Comparison of ENCODE assay signal across 15 cellular contexts in the genomic region with DNA sequence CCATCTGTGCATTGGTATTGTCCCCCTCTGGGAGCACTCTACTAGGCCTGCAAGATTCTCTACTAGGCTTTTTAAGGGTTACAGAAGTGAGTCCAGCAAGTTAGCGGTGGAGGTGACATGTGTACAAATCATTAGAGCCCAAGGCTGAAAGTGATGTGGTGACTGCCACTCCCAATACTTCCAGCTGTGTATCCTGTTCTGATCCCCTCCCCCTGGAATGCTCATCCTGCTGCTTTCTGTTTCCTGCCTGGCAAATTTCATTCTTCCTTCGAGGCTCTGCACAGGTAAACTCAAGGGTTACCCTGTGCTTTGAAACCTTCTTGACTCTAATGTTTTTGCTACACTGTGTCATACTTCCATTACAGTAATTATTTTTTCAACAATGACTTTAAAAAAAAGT.
"Had no signal": no experiment of that assay in that cellular context is flagged by ENCODE, and none has a peak within 500 bp of the region (broad histone marks: within the 10 kb centered on the region; RNA-seq: fewer than 3 reads in every experiment).

No MANE protein-coding gene starts in this region.

- H3K9me3 Mint-ChIP-seq: activated CD4-positive, alpha-beta T cell treated with anti-CD3 and anti-CD28 coated beads, Interleukin-2, amount 10 ng/mL, durations not matched to agents 24 days and 14 days; activated naive CD4-positive, alpha-beta T cell treated with anti-CD3 and anti-CD28 coated beads, Interleukin-2, amount 50 U/mL, for 72 hours; T-helper 2 cell treated with Interferon-gamma antibody and Interleukin-4, amounts not matched to agents 5 μg/mL and 100 μg/mL, for 36 hours had no signal

- H3K9me3 ChIP-seq: thoracic aorta had no signal

- H3K27me3 ChIP-seq: hepatocyte had no signal

- DNase-seq: activated CD4-positive, CD25-positive, alpha-beta regulatory T cell; activated CD8-positive, alpha-beta memory T cell treated with anti-CD3 and anti-CD28 coated beads, Interleukin-2, amount 50 U/mL, for 48 hours; activated CD8-positive, alpha-beta T cell treated with anti-CD3 and anti-CD28 coated beads, Interleukin-2, amount 10 ng/mL, durations not matched to agents 7 days and 5 days; activated gamma-delta T cell; activated T-cell treated with anti-CD3 and anti-CD28 coated beads, Interleukin-2, amount 50 U/mL, for 72 hours; caudate nucleus; midbrain; stimulated activated CD4-positive, alpha-beta T cell treated with anti-CD3 and anti-CD28 coated beads, Interleukin-2, amount 100 ng/mL, for 24 hours had no signal

- H3K36me3 Mint-ChIP-seq: activated naive CD4-positive, alpha-beta T cell treated with anti-CD3 and anti-CD28 coated beads, Interleukin-2, amount 50 U/mL, for 72 hours had no signal

- H3K79me2 ChIP-seq: hepatocyte had no signal

- H3K4me2 ChIP-seq: hepatocyte had no signal

- ATAC-seq: activated CD8-positive, alpha-beta T cell treated with anti-CD3 and anti-CD28 coated beads, Interleukin-2, amount 10 ng/mL, durations not matched to agents 7 days and 5 days; activated naive CD4-positive, alpha-beta T cell treated with anti-CD3 and anti-CD28 coated beads, Interleukin-2, amount 50 U/mL, for 72 hours; activated T-cell treated with anti-CD3 and anti-CD28 coated beads, Interleukin-2, amount 50 U/mL, for 72 hours; esophagus mucosa had no signal

- H3K27ac Mint-ChIP-seq: activated CD4-positive, alpha-beta T cell treated with anti-CD3 and anti-CD28 coated beads, Interleukin-2, amount 10 ng/mL, durations not matched to agents 24 days and 14 days; activated CD8-positive, alpha-beta T cell treated with anti-CD3 and anti-CD28 coated beads, Interleukin-2, amount 10 ng/mL, durations not matched to agents 7 days and 5 days; activated naive CD4-positive, alpha-beta T cell treated with anti-CD3 and anti-CD28 coated beads, Interleukin-2, amount 50 U/mL, for 72 hours; activated T-cell treated with anti-CD3 and anti-CD28 coated beads, Interleukin-2, amount 50 U/mL, for 72 hours; T-helper 2 cell treated with Interferon-gamma antibody and Interleukin-4, amounts not matched to agents 5 μg/mL and 100 μg/mL, for 36 hours had no signal

- H3K27me3 Mint-ChIP-seq: activated CD4-positive, alpha-beta T cell treated with anti-CD3 and anti-CD28 coated beads, Interleukin-2, amount 10 ng/mL, durations not matched to agents 24 days and 14 days had no signal

- H3K4me3 ChIP-seq: hepatocyte, lung, thoracic aorta had no signal

- H3K36me3 ChIP-seq: thoracic aorta had no signal

- H3K4me3 Mint-ChIP-seq: activated CD4-positive, alpha-beta T cell treated with anti-CD3 and anti-CD28 coated beads, Interleukin-2, amount 10 ng/mL, durations not matched to agents 24 days and 14 days; activated CD8-positive, alpha-beta T cell treated with anti-CD3 and anti-CD28 coated beads, Interleukin-2, amount 10 ng/mL, durations not matched to agents 7 days and 5 days; activated T-cell treated with anti-CD3 and anti-CD28 coated beads, Interleukin-2, amount 50 U/mL, for 72 hours; T-helper 2 cell treated with Interferon-gamma antibody and Interleukin-4, amounts not matched to agents 5 μg/mL and 100 μg/mL, for 36 hours had no signal

- H2AFZ ChIP-seq: hepatocyte had no signal

- H3K27ac ChIP-seq: hepatocyte, thoracic aorta had no signal

- H3K4me1 Mint-ChIP-seq: activated CD4-positive, alpha-beta T cell treated with anti-CD3 and anti-CD28 coated beads, Interleukin-2, amount 10 ng/mL, durations not matched to agents 24 days and 14 days had no signal
